In genomic region chr1:1954831-1955441, GRCh38 we compare ENCODE assay signal across 14 cellular contexts. TPM values are rescaled to one million over a fixed set of nuclear protein-coding genes. Genes with fewer than 3 reads are reported as not detected.
A peak's percentile ranks its signal among the peaks of the same experiment; 100 is the strongest.
DNase-seq lines count a peak whose midpoint lies in the region; ATAC-seq and TF ChIP-seq lines count a peak whose summit lies in the region.
"Had no signal": no experiment of that assay in that cellular context is flagged by ENCODE, and none has a peak within 500 bp of the region (broad histone marks: within the 10 kb centered on the region; RNA-seq: fewer than 3 reads in every experiment).

No MANE protein-coding gene starts in this region.

- DNase-seq in stimulated activated CD4-positive, alpha-beta T cell treated with anti-CD3 and anti-CD28 coated beads, Interleukin-1b, Interleukin-23, amount 100 ng/mL, for 48 hours: peak; percentile 31
- no peak for DNase-seq in stimulated activated CD4-positive, alpha-beta T cell treated with anti-CD3 and anti-CD28 coated beads, Interleukin-12 subunit alpha, Interleukin-12 subunit beta, amount 100 ng/mL, for 4 hours
- no peak for DNase-seq in PC-3
- DNase-seq in fibroblast of the aortic adventitia (ENCODE audit: low read depth): no peak
- DNase-seq in HUDEP-2 (lab: John Stamatoyannopoulos, UW; ENCODE audit: unreplicated experiment in 76 of 76): no peak
- DNase-seq: head of caudate nucleus, lower lobe of right lung, NCI-H2107, ovary had no signal

- BruUV-seq in PC-3 (replicated peaks; lab: Mats Ljungman, UMichigan): no TSS peak

- intact Hi-C loops in PC-3 (cut with micrococcal nuclease): no loop called here

- no peaks in the 10 kb centered on the region for H3K9me3 ChIP-seq in PC-3 (ENCODE audit: low read length)
- H3K9me3 ChIP-seq: lower lobe of right lung, ovary, tibial nerve had no signal

- POLR2A ChIA-PET in PC-3 (lab: Charles Lee; ENCODE audit: unreplicated experiment): no interaction called here

- ATAC-seq in PC-3 (no peak), GM21423 (IDR thresholded peaks at IDR 0.05; ENCODE audit: unreplicated experiment) (no peak), GM21723 (IDR thresholded peaks at IDR 0.05; ENCODE audit: unreplicated experiment) (no peak), GM18870 (IDR thresholded peaks at IDR 0.05; ENCODE audit: unreplicated experiment) (no peak)
- ATAC-seq: activated naive CD4-positive, alpha-beta T cell treated with anti-CD3 and anti-CD28 coated beads, Interleukin-2, amount 50 U/mL, for 72 hours had no signal

- H3K4me1 ChIP-seq in PC-3 (ENCODE audit: insufficient read depth, low read length): peaks cover 6% of the 10 kb centered on the region; the same call in 1 of the 2 replicates

- no peaks in the 10 kb centered on the region for H4K20me1 ChIP-seq in PC-3 (ENCODE audit: low read length)

- H3K4me3 ChIP-seq in PC-3 (ENCODE audit: low read length) (no peak overlapping the region), fibroblast of the aortic adventitia (ENCODE audit: low read depth, low read length) (no peak overlapping the region)
- H3K4me3 ChIP-seq: lower lobe of right lung, ovary, tibial nerve had no signal

- no peaks in the 10 kb centered on the region for H3F3A ChIP-seq in PC-3 (ENCODE audit: low read length, unreplicated experiment)

- H2AFZ ChIP-seq in PC-3 (ENCODE audit: low read length): no peak overlapping the region

- no peaks in the 10 kb centered on the region for H3K9me2 ChIP-seq in PC-3 (replicated peaks; ENCODE audit: low read length)

- H3K9ac ChIP-seq in PC-3 (ENCODE audit: low read length): no peak overlapping the region

- no peak overlapping the region for H3K27ac ChIP-seq in PC-3 (ENCODE audit: low read length)
- H3K27ac ChIP-seq: lower lobe of right lung, ovary, tibial nerve had no signal

- H3K4me2 ChIP-seq in PC-3 (ENCODE audit: low read length): no peak overlapping the region

- peaks cover 13% of the 10 kb centered on the region for H3K27me3 ChIP-seq in PC-3 (ENCODE audit: low read length)
- H3K27me3 ChIP-seq: ovary had no signal

- TF ChIP-seq CTCF in PC-3 (conservative IDR thresholded peaks at IDR 0.05; ENCODE audit: low read depth, low read length) (0 out of 2 replicates have a peak, but pooled peaks have one; percentile 25), fibroblast of the aortic adventitia (IDR thresholded peaks at IDR 0.05; ENCODE audit: insufficient read depth, low read length) (peak; percentile 5)

- H3K36me3 ChIP-seq in PC-3 (ENCODE audit: low read depth, low read length): no peaks in the 10 kb centered on the region
- H3K36me3 ChIP-seq: lower lobe of right lung, ovary, tibial nerve had no signal

- no peaks in the 10 kb centered on the region for H3K79me2 ChIP-seq in PC-3 (ENCODE audit: low read length)

- CTCF ChIA-PET in PC-3 (lab: Charles Lee): interaction anchor here (0.6 kb wide), 1 partner anchor 9 kb away, joined by 3 read pairs; no protein-coding TSS in a partner anchor

RNA-seq across cellular contexts. Expression of gene TMEM52, which starts 35.9 kb away (rescaled TPM):
- 22.6 and 29.1 TPM in 2 replicates for total RNA-seq in PC-3 (2014; rRNA removed)
- 0.72 TPM in 1 of 2 replicates, not detected in the other for total RNA-seq in fibroblast of the aortic adventitia (ENCODE audit: low replicate concordance)

RNA-seq across cellular contexts. Expression of gene CALML6, which starts 39.9 kb away (rescaled TPM):
- total RNA-seq in PC-3 (2014; rRNA removed) (1.7 and 3.0 TPM in 2 replicates), fibroblast of the aortic adventitia (ENCODE audit: low replicate concordance) (0.36 and 0.49 TPM in 2 replicates)
- total RNA-seq: lower lobe of right lung had no signal

RNA-seq across cellular contexts. Expression of gene CFAP74, which starts 48.6 kb away (rescaled TPM):
- total RNA-seq in PC-3 (2014; rRNA removed): 0.23 TPM in 1 of 2 replicates, not detected in the other
- not detected in 2 replicates for total RNA-seq in fibroblast of the aortic adventitia (ENCODE audit: low replicate concordance)
- total RNA-seq: activated naive CD4-positive, alpha-beta T cell treated with anti-CD3 and anti-CD28 coated beads, Interleukin-2, amount 50 U/mL, for 72 hours; tibial nerve had no signal

Comparison
In these comparisons a context has a peak if more than half of its experiments do, and no peak if none do; other contexts are left out.
1. RNA of gene TMEM52, which starts 35.9 kb away (total RNA-seq): 22.6 to 29.1 TPM in PC-3; 0.72 TPM in fibroblast of the aortic adventitia; every median in the first group is over 10 times any median in the second.